ENCODE assay signal across 1 cellular context in the genomic region with DNA sequence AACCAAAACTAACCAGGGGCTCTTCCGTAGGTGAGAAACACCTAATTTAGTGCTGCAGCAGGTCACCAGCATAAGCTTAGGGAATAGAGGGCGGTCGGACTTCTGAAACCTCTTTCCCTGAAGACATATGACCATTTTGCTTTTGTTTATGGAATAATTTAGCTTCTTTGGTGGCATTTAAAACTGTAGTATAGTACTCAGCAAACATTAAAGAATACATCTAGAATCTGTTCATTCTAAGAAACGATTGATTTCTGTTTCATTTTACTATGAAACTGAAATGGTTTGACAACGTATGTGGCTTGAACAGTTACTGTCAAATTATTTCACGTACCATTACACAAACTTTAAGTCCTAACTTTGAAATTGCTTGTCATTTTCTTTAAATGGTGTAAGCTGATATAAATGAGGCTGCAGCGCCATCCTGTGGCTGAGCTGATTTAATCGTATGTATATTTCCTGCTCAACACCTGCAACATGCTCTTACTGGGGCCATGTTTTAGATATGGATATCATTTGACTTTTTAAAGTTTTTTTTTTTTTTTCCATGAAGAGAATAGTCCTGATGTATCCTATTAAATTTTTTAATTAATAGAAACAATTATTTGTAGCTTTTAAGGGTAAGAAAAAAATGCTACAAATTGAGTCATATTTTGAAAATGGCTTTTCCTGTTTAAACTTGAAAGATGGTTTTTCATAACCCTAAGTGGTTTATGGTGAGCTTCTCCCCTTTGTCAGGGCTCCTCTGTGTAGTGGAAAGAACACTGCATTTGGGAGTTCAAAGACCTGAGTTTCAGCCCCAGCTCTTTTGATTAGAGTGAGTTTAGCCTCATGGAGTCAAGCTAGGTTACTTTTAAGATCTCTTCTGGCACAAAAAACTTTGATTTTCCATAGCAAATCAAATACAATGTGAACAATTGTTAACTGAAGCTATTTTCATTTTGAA.
TF ChIP-seq lines count a peak whose summit lies in the region.

No MANE protein-coding gene starts in this region.

TF ChIP-seq in H1, 55 proteins besides CTCF, POLR2A, EP300 and RAD21 (continued from another document):
- TF ChIP-seq TAF7 (optimal IDR thresholded peaks at IDR 0.05; ENCODE audit: borderline replicate concordance, low read depth, low read length) (no peak), NRF1 (IDR thresholded peaks at IDR 0.05; ENCODE audit: low read depth, low read length) (no peak), HDAC2 (IDR thresholded peaks at IDR 0.05; ENCODE audit: borderline replicate concordance in 1 of 2, low read depth in 2 of 2, low read length in 2 of 2) (no peak), SIRT6 (IDR thresholded peaks at IDR 0.05; ENCODE audit: low read length) (no peak), EZH2 (IDR thresholded peaks at IDR 0.05; ENCODE audit: low read depth, low read length, severe bottlenecking) (no peak), KDM4A (IDR thresholded peaks at IDR 0.05; ENCODE audit: low read depth, low read length, severe bottlenecking) (no peak), TBP (IDR thresholded peaks at IDR 0.05; ENCODE audit: low read depth, low read length) (no peak), RFX5 (IDR thresholded peaks at IDR 0.05; ENCODE audit: borderline replicate concordance, low read depth, low read length) (no peak)
